In the genomic region with DNA sequence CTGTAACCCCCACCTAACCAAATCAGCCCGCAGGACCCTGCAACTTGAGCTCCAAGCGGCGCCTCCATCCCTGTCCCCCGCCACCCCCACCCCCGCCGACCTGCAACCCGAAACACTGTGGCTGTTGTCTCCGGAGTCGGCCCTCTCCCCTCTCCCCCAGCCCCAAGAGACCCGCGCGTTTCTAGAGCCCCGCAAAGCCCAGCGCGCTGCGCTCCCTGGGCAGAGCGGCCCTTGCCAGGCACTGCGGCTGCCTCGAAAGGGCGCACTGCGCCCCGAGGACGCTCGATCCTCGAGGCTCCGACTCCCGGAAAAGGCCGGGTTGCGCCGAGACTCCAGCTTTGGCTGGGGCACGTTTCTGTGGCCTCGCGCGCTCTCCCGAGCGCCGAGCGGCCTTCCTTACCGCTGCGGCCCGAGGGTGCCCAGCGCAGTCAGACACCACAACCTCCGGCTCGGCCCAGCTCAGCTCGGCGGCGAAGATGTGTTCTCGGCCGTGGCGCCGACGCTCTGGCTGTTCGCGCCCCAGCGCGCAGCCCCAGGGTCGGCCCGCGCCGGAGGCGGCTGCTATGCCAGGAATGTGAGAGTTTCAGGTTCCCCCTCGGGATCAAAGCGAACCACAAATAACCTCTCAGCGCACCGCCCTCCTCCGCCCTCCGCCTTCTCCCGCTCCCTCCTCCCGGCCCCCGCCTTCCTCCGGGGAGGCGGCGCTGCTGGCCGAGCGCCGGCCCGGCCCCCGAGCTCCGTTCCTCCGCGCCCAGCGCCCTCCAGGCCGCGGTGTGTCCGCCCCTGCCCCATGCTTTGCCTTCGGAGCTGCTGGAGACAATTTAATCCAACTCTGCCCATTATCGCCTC, we compare ENCODE assay signal across 8 cellular contexts. TPM values are rescaled to one million over a fixed set of nuclear protein-coding genes. Genes with fewer than 3 reads are reported as not detected.
DNase-seq lines count a peak whose midpoint lies in the region; ATAC-seq, FAIRE-seq and TF ChIP-seq lines count a peak whose summit lies in the region.

A gene (minus strand): TSS at position 506 of the 849 bp plus-strand sequence. CDS start 3,014 bp downstream, outside the sequence.

- H3K4me2 ChIP-seq in neuronal stem cell (ENCODE audit: insufficient read depth, low read length, poor library complexity, severe bottlenecking) = peak within 1 kb of the TSS; percentile 88

- H2BK5ac ChIP-seq in neuronal stem cell (ENCODE audit: low read length) = peak within 1 kb of the TSS; percentile 99

- H2BK120ac ChIP-seq in neuronal stem cell (ENCODE audit: low read depth, low read length) = peak within 1 kb of the TSS; percentile 99

- peak within 1 kb of the TSS; percentile 90 for H3K23ac ChIP-seq in neuronal stem cell (ENCODE audit: low read depth, low read length, poor library complexity)

- no peaks in the 10 kb centered on the region for H3K9me3 ChIP-seq in neuronal stem cell (replicated peaks in 1 of 2; ENCODE audit: control insufficient read depth in 2 of 2, insufficient read depth in 1 of 2, low read depth in 1 of 2, low read length in 2 of 2)

- peak within 1 kb of the TSS; percentile 82 for H4K91ac ChIP-seq in neuronal stem cell (ENCODE audit: low read depth, low read length, poor library complexity)

- peak within 1 kb of the TSS; percentile 91 for H3K4ac ChIP-seq in neuronal stem cell (ENCODE audit: low read length)

- H3K18ac ChIP-seq in neuronal stem cell (ENCODE audit: low read length) = peak within 1 kb of the TSS; percentile 100

- peak within 1 kb of the TSS; percentile 76 for H2BK12ac ChIP-seq in neuronal stem cell (ENCODE audit: low read length)

- in situ Hi-C loops in Caki2 (cut with HindIII; ENCODE audit: low pct_unique_long_range_greater_than_20kb, low sequenced_read_pairs) = no loop called here

- no peak for FAIRE-seq in H54 (lab: Jason Lieb, UNC)

- peak within 1 kb of the TSS; percentile 97 to 99 for H3K4me3 ChIP-seq in neuronal stem cell (ENCODE audit: low read length in 2 of 2)

- H3K4me1 ChIP-seq in neuronal stem cell (ENCODE audit: control insufficient read depth in 2 of 2, insufficient read depth in 1 of 2, low read depth in 1 of 2, low read length in 2 of 2) = peaks cover 19 to 44% of the 10 kb centered on the region in 2 donors

- peak within 1 kb of the TSS; percentile 95 for H2AFZ ChIP-seq in neuronal stem cell (ENCODE audit: low read length)

- H3K27me3 ChIP-seq in neuronal stem cell (ENCODE audit: control insufficient read depth in 3 of 3, insufficient read depth in 3 of 3, low read depth in 1 of 3, low read length in 3 of 3) = peaks cover 0 to 21% (median 4%) of the 10 kb centered on the region in 3 experiments

- peak; percentile 96 for DNase-seq in Caki2 (ENCODE audit: low read depth)
- DNase-seq in H54 (ENCODE audit: insufficient read length, low spot score) = peak; percentile 91
- DNase-seq in NCI-H460 (ENCODE audit: extremely low read depth, low read depth) = peak; percentile 79
- peak; percentile 96 for DNase-seq in amniotic epithelial cell (ENCODE audit: low read depth)
- peak; percentile 91 for DNase-seq in Right ventricle myocardium inferior (ENCODE audit: missing footprints)
- peak; percentile 96 for DNase-seq in neuronal stem cell (ENCODE audit: low spot score)

- ATAC-seq in Right ventricle myocardium inferior (peak; percentile 84), HG02981 (IDR thresholded peaks at IDR 0.05; ENCODE audit: unreplicated experiment) (no peak), HG03097 (IDR thresholded peaks at IDR 0.05; ENCODE audit: low FRiP score, unreplicated experiment) (no peak)

- peak within 1 kb of the TSS; percentile 97 for H4K8ac ChIP-seq in neuronal stem cell (ENCODE audit: low read depth, low read length)

- intact Hi-C loops in Right ventricle myocardium inferior (cut with DNase I) = loop anchor here (1.0 kb wide), 1 partner anchor 61 kb away; no protein-coding TSS in a partner anchor

- peaks cover 7% of the 10 kb centered on the region for H3K79me1 ChIP-seq in neuronal stem cell (ENCODE audit: low read depth, low read length)

- H3K14ac ChIP-seq in neuronal stem cell (ENCODE audit: low read length) = peak within 1 kb of the TSS; percentile 56

- H2BK15ac ChIP-seq in neuronal stem cell (ENCODE audit: low read length) = peak within 1 kb of the TSS; percentile 93

- WGBS in neuronal stem cell (ENCODE audit: extremely low coverage in 2 of 2, insufficient read length in 2 of 2, insufficient replicate concordance in 1 of 2), 2 donors = no CpG with 5 or more reads among the region's 87 CpGs

- peaks cover 25 to 35% of the 10 kb centered on the region in 2 donors for H3K36me3 ChIP-seq in neuronal stem cell (replicated peaks in 1 of 2; ENCODE audit: control insufficient read depth in 2 of 2, insufficient read depth in 2 of 2, low read length in 2 of 2)

- H3K27ac ChIP-seq in neuronal stem cell (replicated peaks; ENCODE audit: low read length) = peak within 1 kb of the TSS; percentile 99

- H2AK5ac ChIP-seq in neuronal stem cell (ENCODE audit: low read depth, low read length) = peak within 1 kb of the TSS; percentile 96

- peak; percentile 94 for TF ChIP-seq POLR2A in H54 (IDR thresholded peaks at IDR 0.05; ENCODE audit: low read depth, low read length)

- peak within 1 kb of the TSS; percentile 99 for H3K9ac ChIP-seq in neuronal stem cell (ENCODE audit: low read depth, low read length, poor library complexity)

RNA-seq across cellular contexts. Expression of the gene that starts here (rescaled TPM):
- 85.0 and 114 TPM in 2 replicates for total RNA-seq in Caki2 (2014; rRNA removed; shearing (Covaris generic); ENCODE audit: low replicate concordance)
- 38.6 and 42.3 TPM in 2 replicates for total RNA-seq in NCI-H460 (2014; rRNA removed; shearing (Covaris generic))
- polyA plus RNA-seq in NCI-H460 (2014; cell fraction: nucleus; rRNA removed) = 52.2 and 73.8 TPM in 2 replicates
- 61.9 TPM for total RNA-seq in Right ventricle myocardium inferior
- polyA plus RNA-seq in neuronal stem cell (2013, experiment 1 of 2) = 61.7 TPM
- 60.5 TPM for polyA plus RNA-seq in neuronal stem cell (2013, experiment 2 of 2)
